In the genomic region with DNA sequence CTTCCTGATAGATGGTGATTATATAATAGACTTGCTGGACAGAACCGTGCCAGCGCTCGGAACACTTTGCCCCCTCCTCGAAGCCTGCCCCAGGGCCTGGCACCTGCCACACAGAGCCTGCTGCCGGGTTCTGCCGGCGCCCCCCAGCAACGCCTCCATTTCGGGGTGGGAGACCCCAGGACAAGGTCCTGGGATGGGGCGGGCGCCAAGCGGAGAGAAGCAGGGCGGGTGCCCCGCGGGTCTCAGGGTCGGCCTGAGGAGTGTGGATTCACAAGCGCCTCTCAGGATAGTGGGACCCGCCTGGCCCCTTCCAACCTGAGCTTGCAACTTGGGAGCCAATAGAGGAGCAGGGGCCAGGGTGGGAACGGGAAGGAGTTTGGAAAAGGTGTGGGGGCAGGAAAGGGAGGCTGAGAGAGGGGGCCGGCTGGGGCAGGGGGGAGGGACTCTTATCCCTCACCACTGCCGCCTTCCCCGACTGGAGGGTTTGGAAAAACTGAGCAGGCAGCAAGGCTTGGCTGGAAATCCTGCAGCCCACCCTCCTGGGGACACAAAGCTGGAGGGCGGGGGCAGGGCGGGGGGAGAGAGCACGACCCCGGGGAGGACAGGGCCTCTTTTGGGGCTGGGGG, we compare ENCODE assay signal across 8 cellular contexts. TPM values are rescaled to one million over a fixed set of nuclear protein-coding genes. Genes with fewer than 3 reads are reported as not detected.
A peak's percentile ranks its signal among the peaks of the same experiment; 100 is the strongest.
DNase-seq lines count a peak whose midpoint lies in the region; ATAC-seq lines count a peak whose summit lies in the region.

No MANE protein-coding gene starts in this region.

- H3K4me1 Mint-ChIP-seq in activated CD4-positive, alpha-beta memory T cell treated with anti-CD3 and anti-CD28 coated beads for 36 hours (ENCODE audit: low read depth), result peaks cover 38% of the 10 kb centered on the region
- H3K4me1 Mint-ChIP-seq in naive thymus-derived CD4-positive, alpha-beta T cell, result peaks cover 27 to 54% (median 50%) of the 10 kb centered on the region in 7 donors

- peaks cover 3% of the 10 kb centered on the region for H3K36me3 Mint-ChIP-seq in activated CD4-positive, alpha-beta memory T cell treated with anti-CD3 and anti-CD28 coated beads for 36 hours
- H3K36me3 Mint-ChIP-seq in naive thymus-derived CD4-positive, alpha-beta T cell, result peaks cover 0 to 11% (median 2%) of the 10 kb centered on the region in 5 donors

- peak; percentile 1 for ATAC-seq in esophagus mucosa
- peak; percentile 1 for ATAC-seq in naive thymus-derived CD4-positive, alpha-beta T cell
- ATAC-seq in GM18873 (IDR thresholded peaks at IDR 0.05; ENCODE audit: low FRiP score, unreplicated experiment), result no peak
- no peak for ATAC-seq in HG02852 (IDR thresholded peaks at IDR 0.05; ENCODE audit: unreplicated experiment)

- peaks cover 0 to 17% (median 0%) of the 10 kb centered on the region in 3 experiments for H3K36me3 ChIP-seq in naive thymus-derived CD4-positive, alpha-beta T cell (ENCODE audit: control insufficient read depth in 2 of 3, insufficient read depth in 3 of 3, low read length in 3 of 3)

- H3K27me3 Mint-ChIP-seq in activated CD4-positive, alpha-beta memory T cell treated with anti-CD3 and anti-CD28 coated beads for 36 hours, result no peaks in the 10 kb centered on the region
- peaks cover 0 to 2% (median 0%) of the 10 kb centered on the region in 5 donors for H3K27me3 Mint-ChIP-seq in naive thymus-derived CD4-positive, alpha-beta T cell

- peak overlapping the region; percentile 96 for H3K27ac ChIP-seq in naive thymus-derived CD4-positive, alpha-beta T cell (ENCODE audit: low read depth, low read length)

- no peaks in the 10 kb centered on the region for H3K27me3 ChIP-seq in naive thymus-derived CD4-positive, alpha-beta T cell (ENCODE audit: control insufficient read depth in 2 of 2, insufficient read depth in 2 of 2, low read length in 2 of 2)

- H3K4me3 ChIP-seq in naive thymus-derived CD4-positive, alpha-beta T cell (ENCODE audit: low read length), result peak overlapping the region; percentile 81

- no peaks in the 10 kb centered on the region for H3K9me3 Mint-ChIP-seq in activated CD4-positive, alpha-beta memory T cell treated with anti-CD3 and anti-CD28 coated beads for 36 hours
- H3K9me3 Mint-ChIP-seq in naive thymus-derived CD4-positive, alpha-beta T cell, result peaks cover 0 to 7% (median 0%) of the 10 kb centered on the region in 11 donors

- intact Hi-C loops in activated CD4-positive, alpha-beta memory T cell treated with anti-CD3 and anti-CD28 coated beads for 36 hours (cut with micrococcal nuclease), result loop anchor here (1.0 to 5.0 kb wide), 8 partner anchors 15 to 192 kb away; a partner anchor contains a TSS
- intact Hi-C loops in naive thymus-derived CD4-positive, alpha-beta T cell (cut with micrococcal nuclease), result loop anchor here (1.0 to 5.0 kb wide), 19 partner anchors 15 to 707 kb away; a partner anchor contains a TSS

- H3K27ac Mint-ChIP-seq in activated CD4-positive, alpha-beta memory T cell treated with anti-CD3 and anti-CD28 coated beads for 36 hours, result peak overlapping the region; percentile 98
- H3K27ac Mint-ChIP-seq in naive thymus-derived CD4-positive, alpha-beta T cell, result peak overlapping the region; percentile 93 to 100 (median 99)

- no peaks in the 10 kb centered on the region for H3K9me3 ChIP-seq in naive thymus-derived CD4-positive, alpha-beta T cell (ENCODE audit: control insufficient read depth in 2 of 3, low read length in 3 of 3)

- peak; percentile 70 for DNase-seq in stimulated activated CD4-positive, alpha-beta T cell treated with anti-CD3 and anti-CD28 coated beads, Interleukin-15, amount 100 ng/mL, for 24 hours
- DNase-seq in stimulated activated CD4-positive, alpha-beta T cell treated with anti-CD3 and anti-CD28 coated beads, Interleukin-12 subunit alpha, Interleukin-12 subunit beta, amount 100 ng/mL, for 4 hours, result no peak
- DNase-seq in NCI-H1092 treated with DMSO at 0.1 percent for 48 hours (lab: John Stamatoyannopoulos, UW), result peak; percentile 66
- DNase-seq in activated CD4-positive, alpha-beta memory T cell treated with anti-CD3 and anti-CD28 coated beads for 36 hours, result peak; percentile 66
- DNase-seq in naive thymus-derived CD4-positive, alpha-beta T cell, result peak in 1 of 9 donors; percentile 36

- H3K4me3 Mint-ChIP-seq in activated CD4-positive, alpha-beta memory T cell treated with anti-CD3 and anti-CD28 coated beads for 36 hours, result peak overlapping the region; percentile 94
- peak overlapping the region; percentile 86 to 98 (median 95) for H3K4me3 Mint-ChIP-seq in naive thymus-derived CD4-positive, alpha-beta T cell

- CTCF ChIA-PET in activated CD4-positive, alpha-beta memory T cell treated with anti-CD3 and anti-CD28 coated beads for 36 hours (lab: Charles Lee), result interaction anchor here (0.6 to 9.9 kb wide), 13 partner anchors 8 to 270 kb away, joined by 3 to 311 read pairs (median 3); a partner anchor contains a TSS
- CTCF ChIA-PET in naive thymus-derived CD4-positive, alpha-beta T cell (lab: Charles Lee), result interaction anchor here (0.6 to 1.5 kb wide), 4 partner anchors 17 to 477 kb away, joined by 3 read pairs; no protein-coding TSS in a partner anchor

- peaks cover 25 to 36% of the 10 kb centered on the region in 2 donors for H3K4me1 ChIP-seq in naive thymus-derived CD4-positive, alpha-beta T cell (ENCODE audit: control insufficient read depth in 2 of 2, insufficient read depth in 2 of 2, low read length in 2 of 2)

- POLR2A ChIA-PET in activated CD4-positive, alpha-beta memory T cell treated with anti-CD3 and anti-CD28 coated beads for 36 hours (lab: Charles Lee), result interaction anchor here (0.9 to 3.6 kb wide), 4 partner anchors 10 to 140 kb away, joined by 3 to 37 read pairs (median 11); no protein-coding TSS in a partner anchor
- POLR2A ChIA-PET in naive thymus-derived CD4-positive, alpha-beta T cell (lab: Charles Lee), result interaction anchor here (1.0 to 5.0 kb wide), 8 partner anchors 11 to 244 kb away, joined by 3 to 76 read pairs (median 4); a partner anchor contains a TSS

RNA-seq across cellular contexts. Expression of a gene that starts 3.3 kb away (rescaled TPM):
- total RNA-seq in activated CD4-positive, alpha-beta memory T cell treated with anti-CD3 and anti-CD28 coated beads for 36 hours, result 10 to 100 TPM; 28.2 to 31.8 TPM
- 44.6 TPM for total RNA-seq in esophagus mucosa
- total RNA-seq in naive thymus-derived CD4-positive, alpha-beta T cell, result 100 to 1,000 TPM in 4 of 5 experiments, 10 to 100 TPM in 1; 67.8 to 269 (median 266) TPM
- 1 to 10 TPM; 6.7 to 7.2 TPM for polyA plus RNA-seq in naive thymus-derived CD4-positive, alpha-beta T cell

RNA-seq across cellular contexts. Expression of a gene that starts 27.1 kb away (rescaled TPM):
- total RNA-seq in activated CD4-positive, alpha-beta memory T cell treated with anti-CD3 and anti-CD28 coated beads for 36 hours, result not detected
- 0.32 TPM for total RNA-seq in esophagus mucosa
- under 1 TPM in 1 of 5 experiments, not detected in 4; 0.24 TPM for total RNA-seq in naive thymus-derived CD4-positive, alpha-beta T cell
- polyA plus RNA-seq in naive thymus-derived CD4-positive, alpha-beta T cell, result under 1 TPM in 1 of 2 donors, not detected in 1; 0.51 TPM

RNA-seq across cellular contexts. Expression of a gene that starts 42.6 kb away (rescaled TPM):
- not detected for total RNA-seq in activated CD4-positive, alpha-beta memory T cell treated with anti-CD3 and anti-CD28 coated beads for 36 hours
- total RNA-seq in esophagus mucosa, result not detected
- total RNA-seq in naive thymus-derived CD4-positive, alpha-beta T cell, result not detected
- polyA plus RNA-seq in naive thymus-derived CD4-positive, alpha-beta T cell, result not detected

RNA-seq across cellular contexts. Expression of a gene that starts 45.3 kb away (rescaled TPM):
- total RNA-seq in activated CD4-positive, alpha-beta memory T cell treated with anti-CD3 and anti-CD28 coated beads for 36 hours, result 10 to 100 TPM; 28.0 to 28.3 TPM
- total RNA-seq in esophagus mucosa, result 0.20 TPM
- total RNA-seq in naive thymus-derived CD4-positive, alpha-beta T cell, result 1 to 10 TPM in 4 of 5 experiments, under 1 TPM in 1; 0.41 to 2.9 (median 2.1) TPM
- 1 to 10 TPM in 1 of 2 donors, under 1 TPM in 1; 0.60 to 1.1 TPM for polyA plus RNA-seq in naive thymus-derived CD4-positive, alpha-beta T cell

Comparison
In these comparisons a context has a peak if more than half of its experiments do, and no peak if none do; other contexts are left out.
1. ATAC-seq: peak in esophagus mucosa (single experiment) and naive thymus-derived CD4-positive, alpha-beta T cell (single experiment); none in GM18873 (single experiment) and HG02852 (single experiment).